ENCODE assay signal across 8 cellular contexts in the genomic region with DNA sequence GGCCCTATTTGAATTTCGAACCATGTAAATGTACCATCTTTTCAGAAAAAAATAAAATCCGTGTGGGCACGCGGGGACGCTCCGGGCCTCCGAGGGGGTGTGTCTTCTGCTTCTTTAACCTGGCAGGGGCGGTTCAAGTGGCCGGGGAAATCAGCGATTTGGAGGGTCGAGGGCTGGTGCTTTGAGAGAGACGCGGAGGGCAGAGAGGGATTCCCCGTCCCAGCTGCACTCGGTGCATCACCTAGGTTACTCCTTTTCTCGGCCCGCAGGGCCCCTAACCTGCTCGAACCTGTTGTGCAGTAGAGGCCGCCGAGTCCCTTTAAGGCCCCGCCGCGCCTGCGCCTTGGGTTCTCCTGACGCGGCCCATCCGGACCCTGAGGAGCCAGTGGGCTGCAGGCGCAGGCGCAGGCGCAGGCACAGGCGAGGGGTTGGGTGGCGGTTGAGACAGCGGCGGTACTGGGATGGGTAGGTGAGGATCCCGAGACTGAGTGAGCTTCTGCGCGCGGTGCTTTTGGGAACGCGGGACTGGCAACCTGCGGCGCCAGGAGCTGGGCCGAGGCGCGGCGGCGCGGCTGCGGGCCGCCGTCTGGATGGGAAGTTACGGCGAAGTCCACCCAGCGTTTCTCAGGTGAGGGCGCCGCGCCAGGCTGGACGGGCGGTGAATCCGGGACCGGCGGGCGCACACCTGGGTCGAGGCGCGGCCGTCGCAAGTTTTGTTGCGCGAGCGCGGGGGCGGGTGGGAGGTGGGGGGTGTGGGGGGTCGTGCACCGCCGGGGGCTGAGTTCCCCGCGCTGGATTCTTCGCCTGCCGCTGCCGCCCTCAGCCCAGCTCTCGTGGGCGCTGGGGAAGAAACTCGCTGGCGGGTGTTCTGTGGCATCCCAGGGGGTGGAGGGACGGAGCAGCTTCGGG. TPM values are rescaled to one million over a fixed set of nuclear protein-coding genes. Genes with fewer than 3 reads are reported as not detected.
A peak's percentile ranks its signal among the peaks of the same experiment; 100 is the strongest.
DNase-seq lines count a peak whose midpoint lies in the region; ATAC-seq and TF ChIP-seq lines count a peak whose summit lies in the region.

A gene with protein sequence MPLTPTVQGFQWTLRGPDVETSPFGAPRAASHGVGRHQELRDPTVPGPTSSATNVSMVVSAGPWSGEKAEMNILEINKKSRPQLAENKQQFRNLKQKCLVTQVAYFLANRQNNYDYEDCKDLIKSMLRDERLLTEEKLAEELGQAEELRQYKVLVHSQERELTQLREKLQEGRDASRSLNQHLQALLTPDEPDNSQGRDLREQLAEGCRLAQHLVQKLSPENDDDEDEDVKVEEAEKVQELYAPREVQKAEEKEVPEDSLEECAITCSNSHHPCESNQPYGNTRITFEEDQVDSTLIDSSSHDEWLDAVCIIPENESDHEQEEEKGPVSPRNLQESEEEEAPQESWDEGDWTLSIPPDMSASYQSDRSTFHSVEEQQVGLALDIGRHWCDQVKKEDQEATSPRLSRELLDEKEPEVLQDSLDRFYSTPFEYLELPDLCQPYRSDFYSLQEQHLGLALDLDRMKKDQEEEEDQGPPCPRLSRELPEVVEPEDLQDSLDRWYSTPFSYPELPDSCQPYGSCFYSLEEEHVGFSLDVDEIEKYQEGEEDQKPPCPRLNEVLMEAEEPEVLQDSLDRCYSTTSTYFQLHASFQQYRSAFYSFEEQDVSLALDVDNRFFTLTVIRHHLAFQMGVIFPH (plus strand): TSS at position 417 of the 909 bp plus-strand sequence. CDS start 4,950 bp downstream, outside the sequence.

- intact Hi-C loops in CD8-positive, alpha-beta T cell (cut with DNase I, micrococcal nuclease), result loop anchor here in 1 of 2 experiments (2.0 to 5.0 kb wide), 2 partner anchors 263 to 653 kb away; a partner anchor contains a TSS
- intact Hi-C loops in natural killer cell (cut with micrococcal nuclease), result no loop called here

- no peaks in the 10 kb centered on the region for H3K36me3 ChIP-seq in CD8-positive, alpha-beta T cell (ENCODE audit: insufficient read depth, low read length)

- peak; percentile 67 to 91 (median 84) for DNase-seq in CD8-positive, alpha-beta T cell
- DNase-seq in RPMI8226, result peak; percentile 96
- peak; percentile 68 for DNase-seq in fibroblast of peridontal ligament (ENCODE audit: extremely low read depth)
- DNase-seq in natural killer cell, result peak; percentile 78
- DNase-seq in stimulated activated naive B cell treated with anti-CD40 and anti-IgM and Interleukin-4, amounts not matched to agents 10 μg/mL and 1 μg/mL and 100 μg/mL, for 72 hours, result peak; percentile 80

- H3K27me3 Mint-ChIP-seq in CD8-positive, alpha-beta T cell (ENCODE audit: low read depth), result peaks cover 5% of the 10 kb centered on the region
- peaks cover 5% of the 10 kb centered on the region for H3K27me3 Mint-ChIP-seq in IgD-negative memory B cell
- H3K27me3 Mint-ChIP-seq in activated T-helper 17 cell treated with anti-CD3 and anti-CD28 coated beads, Interleukin-2, amount 50 U/mL, for 72 hours, result peaks cover 2% of the 10 kb centered on the region
- peaks cover 0 to 9% of the 10 kb centered on the region in 2 donors for H3K27me3 Mint-ChIP-seq in natural killer cell (ENCODE audit: low read depth in 2 of 2)
- peaks cover 23 to 29% of the 10 kb centered on the region in 2 donors for H3K27me3 Mint-ChIP-seq in stimulated activated naive B cell treated with anti-CD40 and anti-IgM and Interleukin-4, amounts not matched to agents 10 μg/mL and 1 μg/mL and 100 μg/mL, for 72 hours

- H3K27ac Mint-ChIP-seq in CD8-positive, alpha-beta T cell, result peak within 1 kb of the TSS; percentile 95
- H3K27ac Mint-ChIP-seq in IgD-negative memory B cell (peak within 1 kb of the TSS; percentile 83 to 98 (median 88)), natural killer cell (peak within 1 kb of the TSS; percentile 38 to 93)
- H3K27ac Mint-ChIP-seq in activated T-helper 17 cell treated with anti-CD3 and anti-CD28 coated beads, Interleukin-2, amount 50 U/mL, for 72 hours, result peak within 1 kb of the TSS; percentile 94
- H3K27ac Mint-ChIP-seq in stimulated activated naive B cell treated with anti-CD40 and anti-IgM and Interleukin-4, amounts not matched to agents 10 μg/mL and 1 μg/mL and 100 μg/mL, for 72 hours, result peak within 1 kb of the TSS; percentile 84

- peak within 1 kb of the TSS; percentile 64 for H3K27ac ChIP-seq in CD8-positive, alpha-beta T cell (ENCODE audit: low read depth, low read length)

- peak within 1 kb of the TSS; percentile 95 for H3K4me3 Mint-ChIP-seq in CD8-positive, alpha-beta T cell
- H3K4me3 Mint-ChIP-seq in IgD-negative memory B cell (peak within 1 kb of the TSS; percentile 84 to 97 (median 97)), natural killer cell (peak within 1 kb of the TSS; percentile 95)
- H3K4me3 Mint-ChIP-seq in activated T-helper 17 cell treated with anti-CD3 and anti-CD28 coated beads, Interleukin-2, amount 50 U/mL, for 72 hours, result peak within 1 kb of the TSS; percentile 96
- peak within 1 kb of the TSS; percentile 96 to 99 for H3K4me3 Mint-ChIP-seq in stimulated activated naive B cell treated with anti-CD40 and anti-IgM and Interleukin-4, amounts not matched to agents 10 μg/mL and 1 μg/mL and 100 μg/mL, for 72 hours

- H3K4me1 Mint-ChIP-seq in CD8-positive, alpha-beta T cell (ENCODE audit: low read depth), result peaks cover 21% of the 10 kb centered on the region
- peaks cover 7 to 14% (median 12%) of the 10 kb centered on the region in 3 donors for H3K4me1 Mint-ChIP-seq in IgD-negative memory B cell
- H3K4me1 Mint-ChIP-seq in activated T-helper 17 cell treated with anti-CD3 and anti-CD28 coated beads, Interleukin-2, amount 50 U/mL, for 72 hours, result peaks cover 9% of the 10 kb centered on the region
- peaks cover 12 to 14% of the 10 kb centered on the region in 2 donors for H3K4me1 Mint-ChIP-seq in natural killer cell
- H3K4me1 Mint-ChIP-seq in stimulated activated naive B cell treated with anti-CD40 and anti-IgM and Interleukin-4, amounts not matched to agents 10 μg/mL and 1 μg/mL and 100 μg/mL, for 72 hours, result peaks cover 12 to 34% of the 10 kb centered on the region in 2 donors

- no peaks in the 10 kb centered on the region for H3K9me3 ChIP-seq in CD8-positive, alpha-beta T cell (ENCODE audit: low read length)

- peak within 1 kb of the TSS; percentile 85 for H3K4me3 ChIP-seq in CD8-positive, alpha-beta T cell (ENCODE audit: low read depth, low read length)

- no peak for TF ChIP-seq CTCF in CD8-positive, alpha-beta T cell (IDR thresholded peaks at IDR 0.05)
- TF ChIP-seq CTCF in natural killer cell (IDR thresholded peaks at IDR 0.05), result no peak

- H3K36me3 Mint-ChIP-seq in CD8-positive, alpha-beta T cell, result peaks cover 12% of the 10 kb centered on the region
- H3K36me3 Mint-ChIP-seq in IgD-negative memory B cell (peaks cover 2% of the 10 kb centered on the region), natural killer cell (no peaks in the 10 kb centered on the region)
- peaks cover 5% of the 10 kb centered on the region for H3K36me3 Mint-ChIP-seq in activated T-helper 17 cell treated with anti-CD3 and anti-CD28 coated beads, Interleukin-2, amount 50 U/mL, for 72 hours (ENCODE audit: low read depth)
- H3K36me3 Mint-ChIP-seq in stimulated activated naive B cell treated with anti-CD40 and anti-IgM and Interleukin-4, amounts not matched to agents 10 μg/mL and 1 μg/mL and 100 μg/mL, for 72 hours, result peaks cover 2 to 3% of the 10 kb centered on the region in 2 donors

- no peaks in the 10 kb centered on the region for H3K9me3 Mint-ChIP-seq in CD8-positive, alpha-beta T cell
- H3K9me3 Mint-ChIP-seq in IgD-negative memory B cell, result no peaks in the 10 kb centered on the region
- H3K9me3 Mint-ChIP-seq in activated T-helper 17 cell treated with anti-CD3 and anti-CD28 coated beads, Interleukin-2, amount 50 U/mL, for 72 hours, result no peaks in the 10 kb centered on the region
- H3K9me3 Mint-ChIP-seq in natural killer cell, result no peaks in the 10 kb centered on the region
- no peaks in the 10 kb centered on the region for H3K9me3 Mint-ChIP-seq in stimulated activated naive B cell treated with anti-CD40 and anti-IgM and Interleukin-4, amounts not matched to agents 10 μg/mL and 1 μg/mL and 100 μg/mL, for 72 hours

- ATAC-seq in CD8-positive, alpha-beta T cell, result peak; percentile 98
- ATAC-seq in GM21367 (IDR thresholded peaks at IDR 0.05; ENCODE audit: unreplicated experiment) (peak; percentile 83), natural killer cell (peak; percentile 95 to 97 (median 97))
- ATAC-seq in activated T-helper 17 cell treated with anti-CD3 and anti-CD28 coated beads, Interleukin-2, amount 50 U/mL, for 72 hours (replicated peaks), result peak; percentile 99
- peak; percentile 98 to 99 for ATAC-seq in stimulated activated naive B cell treated with anti-CD40 and anti-IgM and Interleukin-4, amounts not matched to agents 10 μg/mL and 1 μg/mL and 100 μg/mL, for 72 hours (replicated peaks)

- POLR2A ChIA-PET in CD8-positive, alpha-beta T cell (lab: Charles Lee), result no interaction called here

- H3K27me3 ChIP-seq in CD8-positive, alpha-beta T cell (ENCODE audit: insufficient read depth, low read length), result no peaks in the 10 kb centered on the region

- peaks cover 9% of the 10 kb centered on the region for H3K4me1 ChIP-seq in CD8-positive, alpha-beta T cell (ENCODE audit: insufficient read depth, low read length)

- CTCF ChIA-PET in CD8-positive, alpha-beta T cell (lab: Charles Lee), result no interaction called here

RNA-seq across cellular contexts. Expression of the gene that starts here (rescaled TPM):
- 1 to 10 TPM; 8.0 to 8.3 TPM for total RNA-seq in CD8-positive, alpha-beta T cell
- 2.3 TPM for polyA plus RNA-seq in IgD-negative memory B cell
- total RNA-seq in activated T-helper 17 cell treated with anti-CD3 and anti-CD28 coated beads, Interleukin-2, amount 50 U/mL, for 72 hours, result 10 to 100 TPM in 1 of 2 donors, 1 to 10 TPM in 1; 9.9 to 10.8 TPM
- total RNA-seq in natural killer cell, result 10 to 100 TPM; 10.4 to 22.6 (median 13.1) TPM

Comparison
In these comparisons a context has a peak if more than half of its experiments do, and no peak if none do; other contexts are left out.
1. Peak in every context shown above with its lines: DNase-seq, ATAC-seq, H3K4me3 ChIP-seq and H3K27ac ChIP-seq.